In the genomic region with DNA sequence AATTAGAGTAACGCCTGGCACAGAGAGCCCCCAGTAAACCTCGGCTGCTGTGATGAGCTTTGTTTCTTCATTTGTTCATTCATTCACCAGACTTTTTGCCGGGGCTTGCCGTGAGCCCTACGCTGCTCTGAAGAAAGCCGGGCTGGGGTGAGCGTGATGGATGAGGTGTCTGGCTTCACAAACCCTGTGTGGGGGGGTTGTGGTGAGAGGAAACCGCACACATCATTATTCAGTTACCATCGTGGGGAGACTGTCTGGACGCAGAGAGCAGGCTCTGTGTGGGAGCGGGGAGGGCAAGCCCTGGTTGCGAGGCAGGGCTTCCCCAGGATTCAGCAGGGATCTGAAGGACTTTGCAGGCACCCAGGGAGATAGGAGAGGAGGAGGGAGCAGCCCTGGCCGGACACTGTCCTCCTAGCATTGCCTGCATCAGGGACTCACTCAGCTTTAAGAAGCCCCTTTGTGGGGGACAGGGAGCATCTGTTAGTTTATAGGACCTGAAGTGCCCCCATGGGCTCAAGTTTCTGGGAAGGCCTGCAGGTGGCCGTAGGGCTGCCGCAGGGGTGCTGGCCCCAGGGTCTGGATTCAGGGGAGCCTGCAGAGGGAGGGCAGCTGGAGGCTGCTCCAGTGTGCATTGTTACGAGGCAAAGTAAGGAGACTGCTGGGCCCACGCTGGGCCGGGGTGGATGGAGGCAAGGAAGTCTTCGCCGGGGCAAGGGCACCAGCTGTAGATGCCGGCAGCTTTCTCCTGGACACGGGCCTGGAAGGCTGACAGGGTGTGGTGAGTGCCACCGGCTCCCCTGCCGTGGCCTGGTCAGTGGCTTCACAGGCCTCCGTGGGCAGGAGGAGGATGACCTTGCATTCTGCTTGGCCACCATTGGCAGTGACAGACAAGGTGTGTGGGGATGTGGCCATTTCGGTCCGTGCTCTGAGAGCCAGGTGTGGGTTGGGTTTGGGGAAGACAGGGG, we compare ENCODE assay signal across 8 cellular contexts.
A peak's percentile ranks its signal among the peaks of the same experiment; 100 is the strongest.
DNase-seq lines count a peak whose midpoint lies in the region; ATAC-seq and TF ChIP-seq lines count a peak whose summit lies in the region.

No MANE protein-coding gene starts in this region.

- no peaks in the 10 kb centered on the region for H3K9me3 ChIP-seq in mucosa of descending colon

- H3K27ac ChIP-seq in adipose tissue (ENCODE audit: low read depth, low read length) (peak overlapping the region; percentile 26), urinary bladder (ENCODE audit: low read depth) (peak overlapping the region; percentile 44)

- H3K36me3 ChIP-seq in mucosa of descending colon (ENCODE audit: low read depth) (no peaks in the 10 kb centered on the region), urinary bladder (ENCODE audit: insufficient read depth) (no peaks in the 10 kb centered on the region)

- TF ChIP-seq CTCF in mucosa of descending colon (IDR thresholded peaks at IDR 0.05) = no peak

- ATAC-seq in SK-N-SH treated with all-trans-retinoic acid at 6 μM for 48 hours (peak; percentile 20), mucosa of descending colon (peak; percentile 28), HG03520 (IDR thresholded peaks at IDR 0.05; ENCODE audit: unreplicated experiment) (no peak)

- intact Hi-C loops in mucosa of descending colon (cut with DNase I, micrococcal nuclease) = no loop called here

- peak; percentile 82 for DNase-seq in GM03348 (ENCODE audit: low spot score)
- no peak for DNase-seq in mucosa of descending colon
- DNase-seq in NCI-H446 (lab: John Stamatoyannopoulos, UW) = no peak
- DNase-seq in foreskin melanocyte = no peak

- H3K4me1 ChIP-seq in mucosa of descending colon (ENCODE audit: low read depth) (peaks cover 41% of the 10 kb centered on the region), urinary bladder (ENCODE audit: insufficient read depth) (peaks cover 4% of the 10 kb centered on the region)

- WGBS in adipose tissue, 3 donors = 63 to 81% (median 66%) methylated on average over 27 of the region's 27 CpGs
- WGBS in urinary bladder = 53% methylated on average over 27 of the region's 27 CpGs

- no peak overlapping the region for H3K4me3 ChIP-seq in mucosa of descending colon
- H3K4me3 ChIP-seq in urinary bladder (ENCODE audit: low read depth, low read length) = no peak overlapping the region

TF ChIP-seq in SK-N-SH treated with all-trans-retinoic acid at 6 μM for 48 hours, 23 proteins besides CTCF, POLR2A, EP300 and RAD21:
- TF ChIP-seq ZNF565 (CRISPR knock-in tag; conservative IDR thresholded peaks at IDR 0.05; ENCODE audit: low read depth) = no peak
- TF ChIP-seq, protein P1, sequence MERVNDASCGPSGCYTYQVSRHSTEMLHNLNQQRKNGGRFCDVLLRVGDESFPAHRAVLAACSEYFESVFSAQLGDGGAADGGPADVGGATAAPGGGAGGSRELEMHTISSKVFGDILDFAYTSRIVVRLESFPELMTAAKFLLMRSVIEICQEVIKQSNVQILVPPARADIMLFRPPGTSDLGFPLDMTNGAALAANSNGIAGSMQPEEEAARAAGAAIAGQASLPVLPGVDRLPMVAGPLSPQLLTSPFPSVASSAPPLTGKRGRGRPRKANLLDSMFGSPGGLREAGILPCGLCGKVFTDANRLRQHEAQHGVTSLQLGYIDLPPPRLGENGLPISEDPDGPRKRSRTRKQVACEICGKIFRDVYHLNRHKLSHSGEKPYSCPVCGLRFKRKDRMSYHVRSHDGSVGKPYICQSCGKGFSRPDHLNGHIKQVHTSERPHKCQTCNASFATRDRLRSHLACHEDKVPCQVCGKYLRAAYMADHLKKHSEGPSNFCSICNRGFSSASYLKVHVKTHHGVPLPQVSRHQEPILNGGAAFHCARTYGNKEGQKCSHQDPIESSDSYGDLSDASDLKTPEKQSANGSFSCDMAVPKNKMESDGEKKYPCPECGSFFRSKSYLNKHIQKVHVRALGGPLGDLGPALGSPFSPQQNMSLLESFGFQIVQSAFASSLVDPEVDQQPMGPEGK (CRISPR knock-in tag; IDR thresholded peaks at IDR 0.05; ENCODE audit: borderline replicate concordance) = peak; percentile 90; the same call in 1 of the 2 replicates
